Comparison of ENCODE assay signal across 8 cellular contexts in the genomic region with DNA sequence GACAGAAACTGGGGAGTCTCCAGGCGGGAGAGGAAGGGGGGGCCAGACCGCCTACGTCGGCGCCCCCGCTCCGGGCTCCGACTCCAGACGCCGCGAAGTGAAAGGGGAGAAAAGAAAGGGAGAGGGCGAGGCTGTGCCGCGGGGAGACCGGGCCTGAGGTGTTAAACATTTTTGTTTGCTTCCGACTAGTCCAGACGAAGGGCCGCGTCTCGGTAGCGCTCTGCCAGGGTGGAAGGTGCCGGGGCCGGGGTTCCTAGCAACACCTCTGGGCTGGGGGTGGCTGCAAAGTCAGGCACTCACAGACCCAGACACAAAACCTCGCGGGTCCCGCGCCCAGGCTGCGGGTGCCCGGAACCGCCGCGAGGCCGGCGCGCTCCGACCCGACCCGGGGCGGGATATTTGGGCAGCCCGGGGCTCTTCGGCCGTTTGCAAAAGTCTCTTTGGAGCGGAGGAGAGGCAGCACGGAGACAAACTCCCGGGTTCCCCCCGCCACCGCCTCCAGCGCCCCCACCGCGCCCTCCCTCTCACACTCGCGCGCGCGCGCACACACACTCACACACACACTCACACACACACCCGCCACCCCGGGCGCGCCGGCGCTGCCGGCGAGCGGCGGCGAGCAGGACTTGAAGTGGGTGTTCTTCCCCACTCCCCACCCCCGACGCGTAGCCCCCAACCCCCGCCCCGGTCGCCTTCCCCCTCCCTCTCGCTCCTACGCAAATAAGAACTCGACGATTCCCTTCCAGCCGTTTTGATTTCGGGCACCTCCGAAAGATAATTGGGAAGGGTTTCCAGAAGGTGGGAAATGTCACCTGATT. TPM values are rescaled to one million over a fixed set of nuclear protein-coding genes. Genes with fewer than 3 reads are reported as not detected.
DNase-seq lines count a peak whose midpoint lies in the region; ATAC-seq and TF ChIP-seq lines count a peak whose summit lies in the region.

No MANE protein-coding gene starts in this region.

- ATAC-seq in naive thymus-derived CD8-positive, alpha-beta T cell: peak in 1 of 2 donors; percentile 18
- ATAC-seq in GM18505 (IDR thresholded peaks at IDR 0.05; ENCODE audit: unreplicated experiment): no peak
- ATAC-seq in GM21360 (IDR thresholded peaks at IDR 0.05; ENCODE audit: unreplicated experiment): no peak

- H3K27ac Mint-ChIP-seq in naive thymus-derived CD8-positive, alpha-beta T cell: peak overlapping the region in 8 of 10 donors; percentile 0 to 82 (median 13)

- 0 out of 2 replicates have a peak, but pooled peaks cover 4% of the 10 kb centered on the region for H3K27me3 ChIP-seq in MM.1S (replicated peaks; ENCODE audit: insufficient read depth, low read length)
- H3K27me3 ChIP-seq in fibroblast of lung (ENCODE audit: control insufficient read depth, insufficient read depth, low read length): no peaks in the 10 kb centered on the region

- DNase-seq in DMS53 (lab: John Stamatoyannopoulos, UW): peak; percentile 75
- peak; percentile 29 for DNase-seq in MM.1S
- peak; percentile 72 for DNase-seq in activated CD8-positive, alpha-beta memory T cell treated with anti-CD3 and anti-CD28 coated beads for 24 hours
- DNase-seq in fibroblast of lung (ENCODE audit: low read depth in 2 of 2): peak; percentile 55 to 59
- DNase-seq in naive thymus-derived CD8-positive, alpha-beta T cell: peak in 5 of 10 donors; percentile 13 to 64 (median 27)
- DNase-seq in SK-N-DZ (ENCODE audit: low spot score): no peak

- no peak for TF ChIP-seq POLR2A in GM18505 (IDR thresholded peaks at IDR 0.05; ENCODE audit: borderline replicate concordance, extremely low read depth, insufficient read depth, insufficient read length)

- H3K9me3 Mint-ChIP-seq in naive thymus-derived CD8-positive, alpha-beta T cell: peaks cover 0 to 4% (median 0%) of the 10 kb centered on the region in 9 donors

- TF ChIP-seq CTCF in MM.1S (IDR thresholded peaks at IDR 0.05; ENCODE audit: low read length) (no peak), fibroblast of lung (conservative IDR thresholded peaks at IDR 0.05 in 1 of 2, IDR thresholded peaks at IDR 0.05 in 1 of 2; ENCODE audit: low read depth in 1 of 2, low read length in 2 of 2) (no peak)

- H3K27me3 Mint-ChIP-seq in naive thymus-derived CD8-positive, alpha-beta T cell: peaks cover 24 to 61% (median 45%) of the 10 kb centered on the region in 5 donors

- H3K36me3 ChIP-seq in MM.1S (replicated peaks; ENCODE audit: insufficient read depth, low read length): no peaks in the 10 kb centered on the region
- H3K36me3 ChIP-seq in fibroblast of lung (ENCODE audit: control insufficient read depth, insufficient read depth, low read length): peaks cover 15% of the 10 kb centered on the region

- H3K9ac ChIP-seq in MM.1S (ENCODE audit: low read length) (no peak overlapping the region; the same call in 1 of the 2 replicates), fibroblast of lung (ENCODE audit: insufficient read depth, low read length) (peak overlapping the region; percentile 91)

- H3F3A ChIP-seq in MM.1S (ENCODE audit: insufficient read depth, low read length): peaks cover 10% of the 10 kb centered on the region; the same call in 1 of the 2 replicates

- POLR2A ChIA-PET in naive thymus-derived CD8-positive, alpha-beta T cell (lab: Charles Lee): no interaction called here

- H3K4me2 ChIP-seq in MM.1S (ENCODE audit: low read depth, low read length) (peak overlapping the region; percentile 93), fibroblast of lung (ENCODE audit: extremely low read depth, insufficient read depth, low read length) (peak overlapping the region; percentile 89)

- H2AFZ ChIP-seq in MM.1S (ENCODE audit: low read length): peak overlapping the region; percentile 68
- peak overlapping the region; percentile 38 for H2AFZ ChIP-seq in fibroblast of lung (ENCODE audit: low read length)

- H3K79me2 ChIP-seq in MM.1S (ENCODE audit: low read length) (no peaks in the 10 kb centered on the region), fibroblast of lung (ENCODE audit: control insufficient read depth, insufficient read depth, low read length) (peaks cover 38% of the 10 kb centered on the region)

- H3K4me1 ChIP-seq in MM.1S (ENCODE audit: low read length): 0 out of 2 replicates have a peak, but pooled peaks cover 5% of the 10 kb centered on the region
- peaks cover 3% of the 10 kb centered on the region for H3K4me1 ChIP-seq in fibroblast of lung (ENCODE audit: control insufficient read depth, extremely low read depth, insufficient read depth, low read length)

- no peak overlapping the region for H3K27ac ChIP-seq in MM.1S (ENCODE audit: low read length)
- H3K27ac ChIP-seq in fibroblast of lung (ENCODE audit: insufficient read depth, low read length): peak overlapping the region; percentile 94

- no peaks in the 10 kb centered on the region for H3K36me3 Mint-ChIP-seq in naive thymus-derived CD8-positive, alpha-beta T cell

- no peaks in the 10 kb centered on the region for H3K9me2 ChIP-seq in MM.1S (replicated peaks; ENCODE audit: insufficient read depth, low read length)

- H4K20me1 ChIP-seq in MM.1S (ENCODE audit: insufficient read depth, low read length) (no peaks in the 10 kb centered on the region), fibroblast of lung (ENCODE audit: control insufficient read depth, extremely low read depth, insufficient read depth, low read length) (peaks cover 2% of the 10 kb centered on the region)

- H3K4me1 Mint-ChIP-seq in naive thymus-derived CD8-positive, alpha-beta T cell: peaks cover 18 to 44% (median 40%) of the 10 kb centered on the region in 4 donors

- H3K9me3 ChIP-seq in MM.1S (replicated peaks; ENCODE audit: insufficient read depth, low read length) (no peaks in the 10 kb centered on the region), fibroblast of lung (ENCODE audit: control insufficient read depth, insufficient read depth, low read depth, low read length) (no peaks in the 10 kb centered on the region)

- H3K4me3 ChIP-seq in MM.1S (ENCODE audit: low read length) (peak overlapping the region; percentile 77), fibroblast of lung (replicated peaks in 1 of 4; ENCODE audit: control extremely low read depth in 1 of 4, insufficient read depth in 1 of 4, low read depth in 3 of 4, low read length in 4 of 4) (peak overlapping the region; percentile 81 to 97 (median 82))

- H3K4me3 Mint-ChIP-seq in naive thymus-derived CD8-positive, alpha-beta T cell: peak overlapping the region; percentile 84 to 97 (median 91)

RNA-seq across cellular contexts. Expression of a gene that starts 0.6 kb away (rescaled TPM):
- 129 and 759 TPM in 2 replicates for total RNA-seq in fibroblast of lung
- polyA plus RNA-seq in fibroblast of lung: 592 and 1,058 TPM in 2 replicates
- polyA plus RNA-seq in fibroblast of lung (2012): 430 and 750 TPM in 2 replicates
- polyA minus RNA-seq in fibroblast of lung (ENCODE audit: low replicate concordance): 208 and 311 TPM in 2 replicates
- total RNA-seq in naive thymus-derived CD8-positive, alpha-beta T cell: under 1 TPM; 0.36 to 0.96 TPM
- under 1 TPM in 2 of 3 donors, not detected in 1; 0.30 to 0.39 TPM for polyA plus RNA-seq in naive thymus-derived CD8-positive, alpha-beta T cell
- polyA plus RNA-seq in SK-N-DZ (2014; cell fraction: cytosol; rRNA removed): not detected in 2 replicates
- polyA plus RNA-seq in SK-N-DZ (2014; cell fraction: nucleus; rRNA removed): 0.19 and 0.20 TPM in 2 replicates

Comparison
In these comparisons a context has a peak if more than half of its experiments do, and no peak if none do; other contexts are left out.
1. RNA of a gene that starts 0.6 kb away (total RNA-seq): 129 to 759 TPM in fibroblast of lung; 0.36 to 0.96 TPM in naive thymus-derived CD8-positive, alpha-beta T cell; every median in the first group is over 10 times any median in the second.